Comparison of ENCODE assay signal across 9 cellular contexts in genomic region chr15:89379423-89379735, GRCh38. TPM values are rescaled to one million over a fixed set of nuclear protein-coding genes. Genes with fewer than 3 reads are reported as not detected.
DNase-seq lines count a peak whose midpoint lies in the region; ATAC-seq and TF ChIP-seq lines count a peak whose summit lies in the region.
"Had no signal": no experiment of that assay in that cellular context is flagged by ENCODE, and none has a peak within 500 bp of the region (broad histone marks: within the 10 kb centered on the region; RNA-seq: fewer than 3 reads in every experiment).

No MANE protein-coding gene starts in this region.

- no peaks in the 10 kb centered on the region for H3K9me2 ChIP-seq in PC-9 (ENCODE audit: insufficient read depth)

- peak; percentile 20 for ATAC-seq in esophagus mucosa
- ATAC-seq in sciatic nerve, result no peak

- DNase-seq in Caco-2, result no peak
- DNase-seq in PC-9, result no peak
- DNase-seq in trophoblast cell, result peak in 1 of 2 donors; percentile 57
- no peak for DNase-seq in cerebellar cortex (ENCODE audit: low spot score)
- no peak for DNase-seq in activated CD4-positive, CD25-positive, alpha-beta regulatory T cell (lab: John Stamatoyannopoulos, UW)
- DNase-seq in sciatic nerve (ENCODE audit: low spot score), result no peak
- DNase-seq in stimulated activated CD4-positive, alpha-beta T cell treated with anti-CD3 and anti-CD28 coated beads, Interleukin-4, amount 100 ng/mL, for 1 hour, result no peak

- no peak overlapping the region for H3K14ac ChIP-seq in trophoblast cell (ENCODE audit: low read length)

- no peaks in the 10 kb centered on the region for H4K20me1 ChIP-seq in PC-9 (ENCODE audit: insufficient read depth)

- peak overlapping the region; percentile 51 for H3K4me3 Mint-ChIP-seq in Caco-2 (ENCODE audit: unreplicated experiment)

- no peak overlapping the region for H3K23ac ChIP-seq in trophoblast cell (ENCODE audit: low read length)

- no peak for TF ChIP-seq CTCF in Caco-2 (IDR thresholded peaks at IDR 0.05; ENCODE audit: insufficient read depth in 1 of 2, low read depth in 1 of 2, low read length in 1 of 2, severe bottlenecking in 1 of 2, unreplicated experiment in 1 of 2)
- TF ChIP-seq CTCF in PC-9 (conservative IDR thresholded peaks at IDR 0.05), result no peak

- no peak overlapping the region for H3K18ac ChIP-seq in trophoblast cell (ENCODE audit: low read length)

- peaks cover 15% of the 10 kb centered on the region for H3K27me3 Mint-ChIP-seq in Caco-2 (ENCODE audit: insufficient read depth, unreplicated experiment)

- H3K36me3 Mint-ChIP-seq in Caco-2 (ENCODE audit: insufficient read depth, unreplicated experiment), result no peaks in the 10 kb centered on the region

- no peak overlapping the region for H4K8ac ChIP-seq in trophoblast cell (ENCODE audit: low read depth, low read length)

- H2BK12ac ChIP-seq in trophoblast cell (ENCODE audit: low read length), result no peak overlapping the region

- H3K4me1 Mint-ChIP-seq in Caco-2 (ENCODE audit: low read depth, unreplicated experiment), result no peaks in the 10 kb centered on the region

- CTCF ChIA-PET in Caco-2 (lab: Charles Lee), result interaction anchor here (1.2 kb wide), 1 partner anchor 21 kb away, joined by 3 read pairs; no protein-coding TSS in a partner anchor
- CTCF ChIA-PET in PC-9 (lab: Charles Lee), result interaction anchor here (1.4 kb wide), 1 partner anchor 21 kb away, joined by 8 read pairs; no protein-coding TSS in a partner anchor

- H3K4ac ChIP-seq in trophoblast cell (ENCODE audit: low read depth, low read length), result no peak overlapping the region

- POLR2A ChIA-PET in Caco-2 (lab: Charles Lee) (no interaction called here), PC-9 (lab: Charles Lee; ENCODE audit: unreplicated experiment) (no interaction called here)

- H3K27me3 ChIP-seq in Caco-2 (replicated peaks; ENCODE audit: control insufficient read depth, insufficient read depth, low read length) (no peaks in the 10 kb centered on the region), PC-9 (ENCODE audit: insufficient read depth, low read depth) (no peaks in the 10 kb centered on the region), trophoblast cell (ENCODE audit: insufficient read depth, low read length) (peaks cover 69% of the 10 kb centered on the region)

- no peak overlapping the region for H2AK5ac ChIP-seq in trophoblast cell (ENCODE audit: low read length)

- H3K9me3 Mint-ChIP-seq in Caco-2 (ENCODE audit: unreplicated experiment), result no peaks in the 10 kb centered on the region

- no peak overlapping the region for H4K12ac ChIP-seq in trophoblast cell (ENCODE audit: low read depth, low read length)

- no peak overlapping the region for H3K27ac Mint-ChIP-seq in Caco-2 (ENCODE audit: unreplicated experiment)

- peaks cover 32% of the 10 kb centered on the region; the same call in 1 of the 2 replicates for H3F3A ChIP-seq in PC-9 (ENCODE audit: insufficient read depth, low read depth)

- H2BK5ac ChIP-seq in trophoblast cell (ENCODE audit: low read depth, low read length, poor library complexity), result no peak overlapping the region

- no TSS peak for BruUV-seq in Caco-2 (replicated peaks; lab: Mats Ljungman, UMichigan)
- BruUV-seq in PC-9 (replicated peaks; lab: Mats Ljungman, UMichigan), result no TSS peak

- H2BK120ac ChIP-seq in trophoblast cell (ENCODE audit: insufficient read depth, low read length, poor library complexity), result no peak overlapping the region

- peaks cover 8% of the 10 kb centered on the region; the same call in 1 of the 2 replicates for H3K79me2 ChIP-seq in PC-9 (ENCODE audit: low read depth)
- no peaks in the 10 kb centered on the region for H3K79me2 ChIP-seq in trophoblast cell (ENCODE audit: control insufficient read depth, insufficient read depth, low read length, poor library complexity)

- H3K27ac ChIP-seq in PC-9, result peak overlapping the region; percentile 78
- peak overlapping the region; percentile 4 for H3K27ac ChIP-seq in trophoblast cell (ENCODE audit: low read depth, low read length)
- H3K27ac ChIP-seq: HL-60 had no signal

- H3K9ac ChIP-seq in trophoblast cell (ENCODE audit: low read length), result no peak overlapping the region

- H4K91ac ChIP-seq in trophoblast cell (ENCODE audit: low read depth, low read length), result peak overlapping the region; percentile 69

- H3K36me3 ChIP-seq in Caco-2 (ENCODE audit: control insufficient read depth, insufficient read depth, low read length), result no peaks in the 10 kb centered on the region
- H3K36me3 ChIP-seq in PC-9 (ENCODE audit: low read depth), result no peaks in the 10 kb centered on the region
- H3K36me3 ChIP-seq in trophoblast cell (ENCODE audit: control insufficient read depth in 1 of 2, insufficient read depth in 2 of 2, low read length in 2 of 2), result no peaks in the 10 kb centered on the region

- H3K4me3 ChIP-seq in Caco-2 (ENCODE audit: low read depth, low read length), result no peak overlapping the region
- H3K4me3 ChIP-seq in PC-9, result peak overlapping the region; percentile 9; the same call in 1 of the 2 replicates
- no peak overlapping the region for H3K4me3 ChIP-seq in trophoblast cell (ENCODE audit: low read depth, low read length)

- H2AFZ ChIP-seq in PC-9 (no peak overlapping the region; the same call in 1 of the 2 replicates), trophoblast cell (ENCODE audit: insufficient read depth, low read length, poor library complexity) (peak overlapping the region; percentile 5)

- no CpG with 5 or more reads among the region's 17 CpGs for WGBS in trophoblast cell (ENCODE audit: extremely low coverage, insufficient coverage, insufficient read length)

- H3K79me1 ChIP-seq in trophoblast cell (ENCODE audit: low read length), result peaks cover 4% of the 10 kb centered on the region

- no peaks in the 10 kb centered on the region for H3K4me1 ChIP-seq in Caco-2
- peaks cover 46% of the 10 kb centered on the region for H3K4me1 ChIP-seq in PC-9 (replicated peaks; ENCODE audit: insufficient read depth)
- H3K4me1 ChIP-seq in trophoblast cell (ENCODE audit: control insufficient read depth in 1 of 2, insufficient read depth in 2 of 2, low read length in 2 of 2), result peaks cover 21 to 22% of the 10 kb centered on the region in 2 experiments

- H3K9me3 ChIP-seq in Caco-2 (no peaks in the 10 kb centered on the region), PC-9 (ENCODE audit: insufficient read depth, low read depth) (no peaks in the 10 kb centered on the region), trophoblast cell (ENCODE audit: insufficient read depth, low read depth, low read length) (peaks cover 11% of the 10 kb centered on the region)

- intact Hi-C loops in Caco-2 (cut with micrococcal nuclease; ENCODE audit: unreplicated experiment) (no loop called here), PC-9 (cut with micrococcal nuclease; ENCODE audit: unreplicated experiment) (no loop called here), sciatic nerve (cut with DNase I) (no loop called here)

- H3K4me2 ChIP-seq in PC-9 (peak overlapping the region; percentile 58), trophoblast cell (ENCODE audit: low read length) (peak overlapping the region; percentile 60)

RNA-seq across cellular contexts. Expression of gene POLG, which starts 44.8 kb away (rescaled TPM):
- total RNA-seq in Caco-2 (2022) (63.1 and 64.1 TPM in 2 replicates), PC-9 (2021) (43.6 and 63.9 TPM in 2 replicates), esophagus mucosa (34.6 TPM), sciatic nerve (64.3 TPM)
- 27.9 and 28.6 TPM in 2 replicates for polyA plus RNA-seq in trophoblast cell (2013)
